In the genomic region with DNA sequence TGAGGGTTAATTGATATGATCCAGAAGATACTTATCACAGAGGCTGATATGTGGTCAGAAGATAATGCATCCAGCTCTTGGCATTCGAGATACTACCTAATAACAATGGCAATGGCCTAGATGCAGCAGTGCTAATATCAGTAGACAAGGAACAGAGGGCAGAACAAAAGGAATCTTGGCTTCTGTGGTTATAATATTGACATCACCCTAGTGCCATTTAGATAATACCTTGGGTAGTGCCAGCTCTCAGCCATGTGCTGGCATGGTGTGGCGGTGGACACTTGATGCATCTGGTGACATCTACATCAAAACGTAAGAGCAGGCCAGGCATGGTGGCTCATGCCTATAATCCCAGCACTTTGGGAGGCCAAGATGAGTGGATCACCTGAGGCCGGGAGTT, we compare ENCODE assay signal across 27 cellular contexts.
"Had no signal": no experiment of that assay in that cellular context is flagged by ENCODE, and none has a peak within 500 bp of the region (broad histone marks: within the 10 kb centered on the region; RNA-seq: fewer than 3 reads in every experiment).

No MANE protein-coding gene starts in this region.

- H3K27ac ChIP-seq: stomach, suprapubic skin, testis, thoracic aorta, thyroid gland, tibial artery, tibial nerve, transverse colon, upper lobe of left lung, upper lobe of right lung, uterus, vagina had no signal

- H3K27me3 Mint-ChIP-seq: stimulated activated memory B cell treated with anti-CD40 and anti-IgM and Interleukin-4, amounts not matched to agents 10 μg/mL and 1 μg/mL and 100 μg/mL, for 72 hours; stimulated activated naive CD8-positive, alpha-beta T cell treated with anti-CD3 and anti-CD28 coated beads, Interleukin-15, amount 100 ng/mL, for 72 hours; stimulated activated naive CD8-positive, alpha-beta T cell treated with anti-CD3 and anti-CD28 coated beads, Interleukin-15, Interleukin-2, amounts not matched to agents 100 ng/mL and 50 ng/mL, for 24 hours had no signal

- H3K4me3 Mint-ChIP-seq: stimulated activated effector memory CD8-positive, alpha-beta T cell treated with anti-CD3 and anti-CD28 coated beads, Interleukin-12 subunit alpha, Interleukin-12 subunit beta, amount 100 ng/mL, for 72 hours; stimulated activated memory B cell treated with anti-CD40 and anti-IgM and Interleukin-4, amounts not matched to agents 10 μg/mL and 1 μg/mL and 100 μg/mL, for 72 hours; stimulated activated naive B cell treated with anti-CD40 and anti-IgM and Interleukin-4, amounts not matched to agents 10 μg/mL and 1 μg/mL and 100 μg/mL, for 72 hours; stimulated activated naive CD8-positive, alpha-beta T cell treated with anti-CD3 and anti-CD28 coated beads, Interleukin-15, amount 100 ng/mL, for 72 hours; stimulated activated naive CD8-positive, alpha-beta T cell treated with anti-CD3 and anti-CD28 coated beads, Interleukin-15, Interleukin-2, amounts not matched to agents 100 ng/mL and 50 ng/mL, for 24 hours; type B pancreatic cell had no signal

- H3K4me3 ChIP-seq: stomach, suprapubic skin, testis, thoracic aorta, thyroid gland, tibial artery, tibial nerve, transverse colon, upper lobe of left lung, upper lobe of right lung, uterus, vagina had no signal

- H3K4me1 Mint-ChIP-seq: stimulated activated effector memory CD8-positive, alpha-beta T cell treated with anti-CD3 and anti-CD28 coated beads, Interleukin-12 subunit alpha, Interleukin-12 subunit beta, amount 100 ng/mL, for 72 hours; stimulated activated memory B cell treated with anti-CD40 and anti-IgM and Interleukin-4, amounts not matched to agents 10 μg/mL and 1 μg/mL and 100 μg/mL, for 72 hours; stimulated activated naive B cell treated with anti-CD40 and anti-IgM and Interleukin-4, amounts not matched to agents 10 μg/mL and 1 μg/mL and 100 μg/mL, for 72 hours; stimulated activated naive CD8-positive, alpha-beta T cell treated with anti-CD3 and anti-CD28 coated beads, Interleukin-15, amount 100 ng/mL, for 72 hours had no signal

- H3K9me3 Mint-ChIP-seq: stimulated activated memory B cell treated with anti-CD40 and anti-IgM and Interleukin-4, amounts not matched to agents 10 μg/mL and 1 μg/mL and 100 μg/mL, for 72 hours; stimulated activated naive B cell treated with anti-CD40 and anti-IgM and Interleukin-4, amounts not matched to agents 10 μg/mL and 1 μg/mL and 100 μg/mL, for 72 hours; stimulated activated naive CD8-positive, alpha-beta T cell treated with anti-CD3 and anti-CD28 coated beads, Interleukin-15, Interleukin-2, amounts not matched to agents 100 ng/mL and 50 ng/mL, for 24 hours; type B pancreatic cell had no signal

- H3K36me3 Mint-ChIP-seq: stimulated activated effector memory CD8-positive, alpha-beta T cell treated with anti-CD3 and anti-CD28 coated beads, Interleukin-12 subunit alpha, Interleukin-12 subunit beta, amount 100 ng/mL, for 72 hours; stimulated activated memory B cell treated with anti-CD40 and anti-IgM and Interleukin-4, amounts not matched to agents 10 μg/mL and 1 μg/mL and 100 μg/mL, for 72 hours; stimulated activated naive B cell treated with anti-CD40 and anti-IgM and Interleukin-4, amounts not matched to agents 10 μg/mL and 1 μg/mL and 100 μg/mL, for 72 hours; type B pancreatic cell had no signal

- H3K27ac Mint-ChIP-seq: stimulated activated effector memory CD8-positive, alpha-beta T cell treated with anti-CD3 and anti-CD28 coated beads, Interleukin-12 subunit alpha, Interleukin-12 subunit beta, amount 100 ng/mL, for 72 hours; stimulated activated memory B cell treated with anti-CD40 and anti-IgM and Interleukin-4, amounts not matched to agents 10 μg/mL and 1 μg/mL and 100 μg/mL, for 72 hours; stimulated activated naive B cell treated with anti-CD40 and anti-IgM and Interleukin-4, amounts not matched to agents 10 μg/mL and 1 μg/mL and 100 μg/mL, for 72 hours; stimulated activated naive CD8-positive, alpha-beta T cell treated with anti-CD3 and anti-CD28 coated beads, Interleukin-15, Interleukin-2, amounts not matched to agents 100 ng/mL and 50 ng/mL, for 24 hours; type B pancreatic cell had no signal

- ATAC-seq: stimulated activated effector memory CD8-positive, alpha-beta T cell treated with anti-CD3 and anti-CD28 coated beads, Interleukin-12 subunit alpha, Interleukin-12 subunit beta, amount 100 ng/mL, for 72 hours; stimulated activated memory B cell treated with anti-CD40 and anti-IgM and Interleukin-4, amounts not matched to agents 10 μg/mL and 1 μg/mL and 100 μg/mL, for 72 hours; stimulated activated naive B cell treated with anti-CD40 and anti-IgM and Interleukin-4, amounts not matched to agents 10 μg/mL and 1 μg/mL and 100 μg/mL, for 72 hours; stimulated activated naive CD8-positive, alpha-beta T cell treated with anti-CD3 and anti-CD28 coated beads, Interleukin-15, amount 100 ng/mL, for 72 hours; stimulated activated naive CD8-positive, alpha-beta T cell treated with anti-CD3 and anti-CD28 coated beads, Interleukin-15, Interleukin-2, amounts not matched to agents 100 U/mL and 50 U/mL, for 24 hours; upper lobe of right lung had no signal

- DNase-seq: stimulated activated CD4-positive, alpha-beta T cell treated with anti-CD3 and anti-CD28 coated beads, Interleukin-2, amount 100 ng/mL, for 48 hours; stimulated activated CD4-positive, alpha-beta T cell treated with anti-CD3 and anti-CD28 coated beads, Interleukin-4, amount 100 ng/mL, for 1 hour; stimulated activated CD4-positive, alpha-beta T cell treated with anti-CD3 and anti-CD28 coated beads, Interleukin-4, amount 100 ng/mL, for 24 hours; stimulated activated CD4-positive, alpha-beta T cell treated with anti-CD3 and anti-CD28 coated beads, Interleukin-4, amount 100 ng/mL, for 4 hours; stimulated activated CD8-positive, alpha-beta memory T cell treated with anti-CD3 and anti-CD28 coated beads, Interleukin-4, amount 100 ng/mL, for 48 hours; stimulated activated naive B cell treated with anti-CD40 and anti-IgM and Interleukin-4, amounts not matched to agents 10 μg/mL and 1 μg/mL and 100 μg/mL, for 72 hours; stimulated activated naive CD4-positive, alpha-beta T cell; stimulated activated naive CD4-positive, alpha-beta T cell treated with Interleukin-2 at 50 U/mL for 16 hours; stimulated activated naive CD8-positive, alpha-beta T cell treated with anti-CD3 and anti-CD28 coated beads, Interleukin-15, amount 100 ng/mL, for 72 hours; stimulated activated naive CD8-positive, alpha-beta T cell treated with anti-CD3 and anti-CD28 coated beads, Interleukin-15, Interleukin-2, amounts not matched to agents 100 U/mL and 50 U/mL, for 24 hours; stomach; testis; thyroid gland; tibial artery; transverse colon; trophoblast cell; upper lobe of left lung; upper lobe of right lung; uterus had no signal
